Comparison of ENCODE assay signal across 21 cellular contexts in genomic region chr18:23094411-23095165, GRCh38. TPM values are rescaled to one million over a fixed set of nuclear protein-coding genes. Genes with fewer than 3 reads are reported as not detected.
DNase-seq lines count a peak whose midpoint lies in the region; ATAC-seq, FAIRE-seq and TF ChIP-seq lines count a peak whose summit lies in the region.
"Had no signal": no experiment of that assay in that cellular context is flagged by ENCODE, and none has a peak within 500 bp of the region (broad histone marks: within the 10 kb centered on the region; RNA-seq: fewer than 3 reads in every experiment).

No MANE protein-coding gene starts in this region.

- H3K4me3 Mint-ChIP-seq in dendritic cell treated with granulocyte-macrophage colony-stimulating factor and Interleukin-4, amounts not matched to agents 40 ng/mL and 50 ng/mL, for 4 days, result no peak overlapping the region
- no peak overlapping the region for H3K4me3 Mint-ChIP-seq in nephron progenitor cell
- H3K4me3 Mint-ChIP-seq: activated T-cell treated with anti-CD3 and anti-CD28 coated beads, Interleukin-2, amount 50 U/mL, for 24 hours; mesothelial cell of epicardium; nephron had no signal

- POLR2A ChIA-PET in HepG2 (lab: Yijun Ruan, JAX), result no interaction called here

- DNase-seq in HepG2 (ENCODE audit: low spot score), result no peak
- DNase-seq in right lobe of liver, result no peak
- peak; percentile 55 for DNase-seq in nephron progenitor cell
- no peak for DNase-seq in hepatocyte (ENCODE audit: low spot score)
- DNase-seq in sciatic nerve (ENCODE audit: low spot score), result no peak
- DNase-seq in omental fat pad (ENCODE audit: low spot score), result no peak
- DNase-seq: activated CD8-positive, alpha-beta memory T cell treated with anti-CD3 and anti-CD28 coated beads for 24 hours; activated naive CD4-positive, alpha-beta T cell; activated T-cell treated with anti-CD3 and anti-CD28 coated beads, Interleukin-2, amount 50 U/mL, for 24 hours; dermis blood vessel endothelial cell; left ventricle myocardium inferior; NCI-H510A treated with DMSO at 0.1 percent for 48 hours; psoas muscle had no signal

- H3K79me2 ChIP-seq in HepG2 (ENCODE audit: insufficient read depth, low read length), result no peaks in the 10 kb centered on the region
- H3K79me2 ChIP-seq in hepatocyte, result no peaks in the 10 kb centered on the region

- in situ Hi-C loops in HepG2 (cut with HindIII; ENCODE audit: extremely low pct_ligation_motif_present, low pct_unique_long_range_greater_than_20kb), result no loop called here

- no peaks in the 10 kb centered on the region for H3K9me3 Mint-ChIP-seq in dendritic cell treated with granulocyte-macrophage colony-stimulating factor and Interleukin-4, amounts not matched to agents 40 ng/mL and 50 ng/mL, for 4 days
- no peaks in the 10 kb centered on the region for H3K9me3 Mint-ChIP-seq in nephron progenitor cell
- H3K9me3 Mint-ChIP-seq: activated T-cell treated with anti-CD3 and anti-CD28 coated beads, Interleukin-2, amount 50 U/mL, for 24 hours; nephron had no signal

- peaks cover 30% of the 10 kb centered on the region for H3K4me1 Mint-ChIP-seq in dendritic cell treated with granulocyte-macrophage colony-stimulating factor and Interleukin-4, amounts not matched to agents 40 ng/mL and 50 ng/mL, for 4 days (ENCODE audit: low read depth)
- H3K4me1 Mint-ChIP-seq in nephron progenitor cell, result peaks cover 23% of the 10 kb centered on the region

- TF ChIP-seq RAD21 in HepG2 (CRISPR knock-in tag; IDR thresholded peaks at IDR 0.05), result no peak

- H3K36me3 Mint-ChIP-seq in dendritic cell treated with granulocyte-macrophage colony-stimulating factor and Interleukin-4, amounts not matched to agents 40 ng/mL and 50 ng/mL, for 4 days (ENCODE audit: low read depth), result no peaks in the 10 kb centered on the region
- no peaks in the 10 kb centered on the region for H3K36me3 Mint-ChIP-seq in nephron progenitor cell (ENCODE audit: low read depth)
- H3K36me3 Mint-ChIP-seq: mesothelial cell of epicardium had no signal

- ATAC-seq in HepG2 (peak; percentile 27; the same call in 2 of the 3 replicates), right lobe of liver (no peak), sciatic nerve (no peak), omental fat pad (ENCODE audit: low FRiP score) (no peak), HG03342 (IDR thresholded peaks at IDR 0.05; ENCODE audit: unreplicated experiment) (no peak)
- ATAC-seq: A549, psoas muscle had no signal

- H3K4me1 ChIP-seq in HepG2 (ENCODE audit: insufficient read depth, low read length) (peaks cover 47% of the 10 kb centered on the region), right lobe of liver (no peaks in the 10 kb centered on the region), hepatocyte (ENCODE audit: insufficient read depth) (peaks cover 9% of the 10 kb centered on the region)
- H3K4me1 ChIP-seq: left ventricle myocardium inferior, psoas muscle had no signal

- H4K20me1 ChIP-seq in HepG2 (ENCODE audit: insufficient read depth, low read length) (no peaks in the 10 kb centered on the region), hepatocyte (ENCODE audit: insufficient read depth, poor library complexity, severe bottlenecking) (no peaks in the 10 kb centered on the region)

- H3K27ac Mint-ChIP-seq in dendritic cell treated with granulocyte-macrophage colony-stimulating factor and Interleukin-4, amounts not matched to agents 40 ng/mL and 50 ng/mL, for 4 days, result peak overlapping the region; percentile 47
- peak overlapping the region; percentile 68 for H3K27ac Mint-ChIP-seq in nephron progenitor cell
- H3K27ac Mint-ChIP-seq: activated T-cell treated with anti-CD3 and anti-CD28 coated beads, Interleukin-2, amount 50 U/mL, for 24 hours; mesothelial cell of epicardium; nephron had no signal

- TF ChIP-seq EP300 in HepG2 (IDR thresholded peaks at IDR 0.05; ENCODE audit: low read depth in 2 of 2, low read length in 2 of 2) (no peak), HepG2 (CRISPR knock-in tag; IDR thresholded peaks at IDR 0.05; ENCODE audit: borderline replicate concordance) (no peak)

- intact Hi-C loops in HepG2 (cut with micrococcal nuclease; ENCODE audit: unreplicated experiment) (no loop called here), right lobe of liver (cut with DNase I) (no loop called here), sciatic nerve (cut with DNase I) (no loop called here)
- intact Hi-C loops in dendritic cell treated with granulocyte-macrophage colony-stimulating factor and Interleukin-4, amounts not matched to agents 40 ng/mL and 50 ng/mL, for 4 days (cut with micrococcal nuclease), result loop anchor here (5.0 kb wide), 1 partner anchor 37 kb away; no protein-coding TSS in a partner anchor

- peaks cover 20% of the 10 kb centered on the region for H3K27me3 Mint-ChIP-seq in dendritic cell treated with granulocyte-macrophage colony-stimulating factor and Interleukin-4, amounts not matched to agents 40 ng/mL and 50 ng/mL, for 4 days
- peaks cover 33% of the 10 kb centered on the region for H3K27me3 Mint-ChIP-seq in nephron progenitor cell (ENCODE audit: low read depth, poor library complexity)
- H3K27me3 Mint-ChIP-seq: activated T-cell treated with anti-CD3 and anti-CD28 coated beads, Interleukin-2, amount 50 U/mL, for 24 hours had no signal

- no peaks in the 10 kb centered on the region for H3K9me3 ChIP-seq in HepG2 (ENCODE audit: low read length)
- no peaks in the 10 kb centered on the region for H3K9me3 ChIP-seq in right lobe of liver
- H3K9me3 ChIP-seq in hepatocyte (ENCODE audit: low read depth), result no peaks in the 10 kb centered on the region
- H3K9me3 ChIP-seq: A549, left ventricle myocardium inferior, psoas muscle had no signal

- H3K4me2 ChIP-seq in HepG2 (ENCODE audit: low read depth, low read length) (peak overlapping the region; percentile 16; the same call in 1 of the 2 replicates), hepatocyte (no peak overlapping the region)
- H3K4me2 ChIP-seq: A549 had no signal

- WGBS in HepG2 (ENCODE audit: low lambda C conversion rate), result 35% methylated on average over 18 of the region's 18 CpGs
- 35% methylated on average over 16 of the region's 18 CpGs for WGBS in right lobe of liver (ENCODE audit: insufficient coverage, low coverage, low lambda C conversion rate, missing lambda C conversion rate)
- 40% methylated on average over 18 of the region's 18 CpGs for WGBS in hepatocyte (ENCODE audit: low lambda C conversion rate, missing lambda C conversion rate)

- H2AFZ ChIP-seq in HepG2 (ENCODE audit: low read length) (no peak overlapping the region), hepatocyte (no peak overlapping the region)

- no peak overlapping the region for H3K9ac ChIP-seq in HepG2 (ENCODE audit: insufficient read depth, low read depth, low read length)

- H3K9me2 ChIP-seq in hepatocyte (replicated peaks; ENCODE audit: insufficient read depth), result no peaks in the 10 kb centered on the region

- H3K27me3 ChIP-seq in HepG2 (ENCODE audit: control insufficient read depth in 1 of 2, insufficient read depth in 2 of 2, low read length in 2 of 2) (no peaks in the 10 kb centered on the region), right lobe of liver (no peaks in the 10 kb centered on the region), hepatocyte (no peaks in the 10 kb centered on the region)
- H3K27me3 ChIP-seq: cardiac muscle cell had no signal

- no TSS peak for BruUV-seq in HepG2 (replicated peaks; lab: Mats Ljungman, UMichigan)

- H3K4me3 ChIP-seq in HepG2 (replicated peaks in 1 of 3; ENCODE audit: insufficient read depth in 1 of 3, low read depth in 2 of 3, low read length in 3 of 3) (no peak overlapping the region), right lobe of liver (no peak overlapping the region), hepatocyte (no peak overlapping the region)
- H3K4me3 ChIP-seq: A549, cardiac muscle cell, left ventricle myocardium inferior, psoas muscle had no signal

- no peak for FAIRE-seq in HepG2 (lab: Jason Lieb, UNC)
- FAIRE-seq: A549, GM19239, TTC549 had no signal

- no peaks in the 10 kb centered on the region for H3K36me3 ChIP-seq in HepG2 (replicated peaks in 1 of 2; ENCODE audit: control insufficient read depth in 1 of 2, insufficient read depth in 2 of 2, low read length in 2 of 2)
- H3K36me3 ChIP-seq in right lobe of liver, result no peaks in the 10 kb centered on the region
- H3K36me3 ChIP-seq in hepatocyte (replicated peaks; ENCODE audit: insufficient read depth, low read depth), result no peaks in the 10 kb centered on the region
- H3K36me3 ChIP-seq: cardiac muscle cell, left ventricle myocardium inferior had no signal

- TF ChIP-seq POLR2A in HepG2 (IDR thresholded peaks at IDR 0.05; ENCODE audit: insufficient read depth in 1 of 2, low read depth in 2 of 2, low read length in 2 of 2), result no peak
- TF ChIP-seq POLR2A in right lobe of liver (IDR thresholded peaks at IDR 0.05), result no peak

- CTCF ChIA-PET in HepG2 (lab: Yijun Ruan, JAX; ENCODE audit: low intra/inter-chr PET ratio, low total read pairs), result no interaction called here

- TF ChIP-seq CTCF in HepG2 (CRISPR knock-in tag; IDR thresholded peaks at IDR 0.05), result no peak
- TF ChIP-seq CTCF in right lobe of liver (IDR thresholded peaks at IDR 0.05), result no peak
- no peak for TF ChIP-seq CTCF in nephron progenitor cell (IDR thresholded peaks at IDR 0.05)
- TF ChIP-seq CTCF in hepatocyte (IDR thresholded peaks at IDR 0.05; ENCODE audit: poor library complexity), result no peak
- TF ChIP-seq CTCF in omental fat pad (IDR thresholded peaks at IDR 0.05), result no peak

- H3K27ac ChIP-seq in HepG2 (ENCODE audit: extremely low read length, insufficient read depth, low read length), result no peak overlapping the region
- H3K27ac ChIP-seq in right lobe of liver, result no peak overlapping the region
- no peak overlapping the region for H3K27ac ChIP-seq in hepatocyte
- H3K27ac ChIP-seq: cardiac muscle cell, left ventricle myocardium inferior, psoas muscle had no signal

RNA-seq across cellular contexts. Expression of gene CABLES1, which starts 40.7 kb away (rescaled TPM):
- total RNA-seq in HepG2 (2016; rRNA removed; fragmentation: Illumina TruSeq; extraction: Trizol) (25.8 and 32.4 TPM in 2 replicates), right lobe of liver (10 to 100 TPM in 5 of 6 experiments, 1 to 10 TPM in 1; 7.4 to 21.5 (median 11.3) TPM), hepatocyte (6.9 and 7.2 TPM in 2 replicates), sciatic nerve (18.5 TPM), omental fat pad (10 to 100 TPM; 24.4 to 95.9 (median 30.4) TPM)
- total RNA-seq in HepG2 (2016; cell fraction: cytosol; rRNA removed; fragmentation: Illumina TruSeq; extraction: Trizol; ENCODE audit: low read depth), result 7.2 and 8.8 TPM in 2 replicates
- total RNA-seq in HepG2 (2016; cell fraction: insoluble cytoplasmic fraction; rRNA removed; fragmentation: Illumina TruSeq; extraction: Trizol), result 24.2 and 25.8 TPM in 2 replicates
- 31.6 and 31.8 TPM in 2 replicates for total RNA-seq in HepG2 (2016; cell fraction: membrane; rRNA removed; fragmentation: Illumina TruSeq; extraction: Trizol)
- total RNA-seq in HepG2 (2016; cell fraction: nucleus; rRNA removed; fragmentation: Illumina TruSeq; extraction: Trizol), result 23.4 and 24.3 TPM in 2 replicates
- polyA plus RNA-seq in HepG2 (2011; rRNA removed) (14.7 and 15.5 TPM in 2 replicates), hepatocyte (10.8 TPM in 2 replicates)
- 11.3 and 13.8 TPM in 2 replicates for polyA plus RNA-seq in HepG2 (2011; cell fraction: cytosol; rRNA removed)
- 13.3 and 13.6 TPM in 2 replicates for polyA plus RNA-seq in HepG2 (2011; cell fraction: nucleus; rRNA removed)
- polyA plus RNA-seq in HepG2 (2012), result 21.4 and 30.0 TPM in 2 replicates
- polyA plus RNA-seq in HepG2 (2016; cell fraction: cytosol; fragmentation: Illumina TruSeq; extraction: Trizol; ENCODE audit: low read depth), result 8.1 and 10.3 TPM in 2 replicates
- 31.8 and 42.4 TPM in 2 replicates for polyA plus RNA-seq in HepG2 (2016; cell fraction: insoluble cytoplasmic fraction; fragmentation: Illumina TruSeq; extraction: Trizol; ENCODE audit: low read depth)
- polyA plus RNA-seq in HepG2 (2016; cell fraction: membrane; fragmentation: Illumina TruSeq; extraction: Trizol; ENCODE audit: low read depth), result 27.2 and 29.8 TPM in 2 replicates
- 28.1 and 31.7 TPM in 2 replicates for polyA plus RNA-seq in HepG2 (2016; cell fraction: nucleus; fragmentation: Illumina TruSeq; extraction: Trizol; ENCODE audit: insufficient read depth, low read depth)
- 12.7 and 15.8 TPM in 2 replicates for polyA minus RNA-seq in HepG2 (2011; rRNA and poly(A)+ RNA removed; ENCODE audit: low replicate concordance)
- polyA minus RNA-seq in HepG2 (2011; cell fraction: cytosol; rRNA and poly(A)+ RNA removed), result 12.3 and 13.9 TPM in 2 replicates
- 26.8 and 35.3 TPM in 2 replicates for polyA minus RNA-seq in HepG2 (2011; cell fraction: nucleus; rRNA and poly(A)+ RNA removed)
